9 cellular contexts compared by ENCODE assay signal in the genomic region with DNA sequence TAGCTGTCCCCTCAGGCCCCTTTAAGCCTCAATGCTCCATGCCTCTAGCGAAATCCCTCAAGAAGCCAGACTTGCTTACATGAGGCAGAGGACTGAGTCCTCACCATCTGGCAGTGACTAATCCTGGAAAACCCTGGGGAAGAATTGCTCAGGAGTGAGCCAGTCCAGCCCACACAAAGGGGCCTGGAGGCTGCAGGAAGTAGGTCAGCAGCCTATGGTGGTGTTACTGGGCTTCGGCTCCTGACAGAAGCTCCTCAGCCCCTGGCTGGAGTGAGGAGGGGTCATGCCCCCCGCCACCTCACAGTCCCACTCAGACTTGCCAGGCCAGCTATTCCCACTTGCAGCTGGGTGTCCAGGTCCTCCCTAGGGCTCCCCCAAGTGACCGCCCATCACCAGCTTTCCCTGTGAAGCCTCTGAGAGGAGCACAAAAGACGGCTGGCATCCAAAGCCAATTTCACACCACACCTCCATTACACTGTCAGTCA.
DNase-seq lines count a peak whose midpoint lies in the region; ATAC-seq, FAIRE-seq and TF ChIP-seq lines count a peak whose summit lies in the region.
"Had no signal": no experiment of that assay in that cellular context is flagged by ENCODE, and none has a peak within 500 bp of the region (broad histone marks: within the 10 kb centered on the region; RNA-seq: fewer than 3 reads in every experiment).

No MANE protein-coding gene starts in this region.

- H3K4me1 ChIP-seq in astrocyte (ENCODE audit: insufficient read depth, low read length) (peaks cover 39% of the 10 kb centered on the region), hepatocyte (ENCODE audit: insufficient read depth) (no peaks in the 10 kb centered on the region), thoracic aorta (ENCODE audit: control insufficient read depth in 1 of 2, low read depth in 2 of 2) (peaks cover 0 to 9% of the 10 kb centered on the region in 2 donors)

- peak overlapping the region; percentile 14 for H3K4me3 Mint-ChIP-seq in astrocyte (ENCODE audit: unreplicated experiment)

- peak; percentile 97 for ATAC-seq in thoracic aorta (ENCODE audit: insufficient number of reproducible peaks, low FRiP score, low read depth)

- H3K4me3 ChIP-seq in astrocyte (ENCODE audit: insufficient read depth, low read depth, low read length) (no peak overlapping the region), hepatocyte (no peak overlapping the region), thoracic aorta (no peak overlapping the region), coronary artery (no peak overlapping the region)

- peak overlapping the region; percentile 97 for H3K27ac ChIP-seq in astrocyte (ENCODE audit: low read depth, low read length)
- no peak overlapping the region for H3K27ac ChIP-seq in hepatocyte
- H3K27ac ChIP-seq in thoracic aorta: no peak overlapping the region
- peak overlapping the region in 1 of 2 donors; percentile 19 for H3K27ac ChIP-seq in coronary artery

- FAIRE-seq in astrocyte (lab: Jason Lieb, UNC): peak; percentile 99

- H3K9me3 ChIP-seq in astrocyte (ENCODE audit: insufficient read depth, low read depth, low read length) (peaks cover 10% of the 10 kb centered on the region), hepatocyte (ENCODE audit: low read depth) (no peaks in the 10 kb centered on the region), thoracic aorta (peaks cover 3% of the 10 kb centered on the region)

- H3K9me3 Mint-ChIP-seq in astrocyte (ENCODE audit: unreplicated experiment): peaks cover 22% of the 10 kb centered on the region

- H3K27ac Mint-ChIP-seq in astrocyte (ENCODE audit: unreplicated experiment): peak overlapping the region; percentile 95

- peak overlapping the region; percentile 72 for H3K9ac ChIP-seq in astrocyte (ENCODE audit: low read length)

- H3K9me2 ChIP-seq in hepatocyte (replicated peaks; ENCODE audit: insufficient read depth): no peaks in the 10 kb centered on the region

- H2AFZ ChIP-seq in astrocyte (ENCODE audit: low read depth, low read length) (peak overlapping the region; percentile 18), hepatocyte (no peak overlapping the region)

- H3K27me3 Mint-ChIP-seq in astrocyte (ENCODE audit: low read depth, unreplicated experiment): no peaks in the 10 kb centered on the region

- DNase-seq in HS-27A (ENCODE audit: low read depth): peak; percentile 96
- peak; percentile 99 for DNase-seq in astrocyte (ENCODE audit: low read depth)
- peak; percentile 57 for DNase-seq in hepatocyte (ENCODE audit: low spot score)
- peak; percentile 15 for DNase-seq in thoracic aorta (ENCODE audit: low spot score)
- no peak for DNase-seq in coronary artery (ENCODE audit: low spot score)
- no peak for DNase-seq in GM13977 (ENCODE audit: low spot score)
- no peak for DNase-seq in activated CD4-positive, alpha-beta T cell treated with anti-CD3 and anti-CD28 coated beads, Interleukin-2, amount 50 U/mL, for 1 hour
- no peak for DNase-seq in activated CD4-positive, alpha-beta T cell treated with anti-CD3 and anti-CD28 coated beads for 1 hour
- DNase-seq: stimulated activated CD4-positive, alpha-beta T cell treated with anti-CD3 and anti-CD28 coated beads, Interleukin-2, amount 100 ng/mL, for 24 hours had no signal

- H4K20me1 ChIP-seq in astrocyte (ENCODE audit: insufficient read depth, low read length) (no peaks in the 10 kb centered on the region), hepatocyte (ENCODE audit: insufficient read depth, poor library complexity, severe bottlenecking) (no peaks in the 10 kb centered on the region)

- peaks cover 28% of the 10 kb centered on the region for H3K4me1 Mint-ChIP-seq in astrocyte (ENCODE audit: low read depth, unreplicated experiment)

- TF ChIP-seq CTCF in astrocyte (IDR thresholded peaks at IDR 0.05; ENCODE audit: insufficient read depth, low read depth, low read length) (no peak), hepatocyte (IDR thresholded peaks at IDR 0.05; ENCODE audit: poor library complexity) (no peak), thoracic aorta (IDR thresholded peaks at IDR 0.05) (no peak), coronary artery (IDR thresholded peaks at IDR 0.05) (no peak), GM13977 (IDR thresholded peaks at IDR 0.05; ENCODE audit: extremely low read depth, insufficient read depth, missing control alignments) (no peak)

- H3K27me3 ChIP-seq in astrocyte (ENCODE audit: insufficient read depth, low read length): no peaks in the 10 kb centered on the region
- no peaks in the 10 kb centered on the region for H3K27me3 ChIP-seq in hepatocyte
- no peaks in the 10 kb centered on the region for H3K27me3 ChIP-seq in thoracic aorta (replicated peaks; ENCODE audit: insufficient read depth)

- peaks cover 9% of the 10 kb centered on the region for H3K36me3 Mint-ChIP-seq in astrocyte (ENCODE audit: low read depth, unreplicated experiment)

- H3K4me2 ChIP-seq in astrocyte (ENCODE audit: low read length): peak overlapping the region; percentile 47
- H3K4me2 ChIP-seq in hepatocyte: no peak overlapping the region

- in situ Hi-C loops in GM13977 (cut with MboI; ENCODE audit: low pct_unique_long_range_greater_than_20kb, low sequenced_read_pairs, unreplicated experiment): no loop called here

- H3K79me2 ChIP-seq in astrocyte (ENCODE audit: insufficient read depth, low read length) (no peaks in the 10 kb centered on the region), hepatocyte (no peaks in the 10 kb centered on the region)

- no peaks in the 10 kb centered on the region for H3K36me3 ChIP-seq in astrocyte (ENCODE audit: insufficient read depth, low read length)
- no peaks in the 10 kb centered on the region for H3K36me3 ChIP-seq in hepatocyte (replicated peaks; ENCODE audit: insufficient read depth, low read depth)
- no peaks in the 10 kb centered on the region for H3K36me3 ChIP-seq in thoracic aorta

- WGBS in hepatocyte (ENCODE audit: low lambda C conversion rate, missing lambda C conversion rate): 53% methylated on average over 5 of the region's 5 CpGs

Comparison
In these comparisons a context has a peak if more than half of its experiments do, and no peak if none do; other contexts are left out.
1. DNase-seq: peak in HS-27A (single experiment), astrocyte (single experiment), hepatocyte (single experiment) and thoracic aorta (single experiment); none in coronary artery (single experiment), GM13977 (single experiment), activated CD4-positive, alpha-beta T cell treated with anti-CD3 and anti-CD28 coated beads, Interleukin-2, amount 50 U/mL, for 1 hour (single experiment) and activated CD4-positive, alpha-beta T cell treated with anti-CD3 and anti-CD28 coated beads for 1 hour (single experiment).